In genomic region chr9:136689108-136689460, GRCh38 we compare ENCODE assay signal across 20 cellular contexts. TPM values are rescaled to one million over a fixed set of nuclear protein-coding genes. Genes with fewer than 3 reads are reported as not detected.
DNase-seq lines count a peak whose midpoint lies in the region; TF ChIP-seq lines count a peak whose summit lies in the region.
"Had no signal": no experiment of that assay in that cellular context is flagged by ENCODE, and none has a peak within 500 bp of the region (broad histone marks: within the 10 kb centered on the region; RNA-seq: fewer than 3 reads in every experiment).

No MANE protein-coding gene starts in this region.

- H3K4me3 ChIP-seq in BLaER1 treated with 17β-estradiol and CSF1 and Interleukin-3, amounts not matched to agents 10 nM and 100 nM, result no peak overlapping the region
- no peak overlapping the region for H3K4me3 ChIP-seq in esophagus squamous epithelium

- peaks cover 19 to 31% (median 26%) of the 10 kb centered on the region in 11 experiments; a peak in 21 of 22 replicates for H4K20me1 ChIP-seq in BLaER1 treated with 17β-estradiol and CSF1 and Interleukin-3, amounts not matched to agents 10 nM and 100 nM

- H3K9me3 Mint-ChIP-seq in IgD-negative memory B cell (no peaks in the 10 kb centered on the region), progenitor cell of endocrine pancreas (ENCODE audit: low read depth) (no peaks in the 10 kb centered on the region)
- H3K9me3 Mint-ChIP-seq: activated naive CD4-positive, alpha-beta T cell treated with anti-CD3 and anti-CD28 coated beads, Interleukin-2, amount 50 U/mL, for 72 hours; effector memory CD8-positive, alpha-beta T cell had no signal

- H3K27me3 ChIP-seq in BLaER1 treated with 17β-estradiol and CSF1 and Interleukin-3, amounts not matched to agents 10 nM and 100 nM, result peaks cover 0 to 7% (median 0%) of the 10 kb centered on the region in 11 experiments; a peak in 1 of 22 replicates
- H3K27me3 ChIP-seq in esophagus squamous epithelium, result no peaks in the 10 kb centered on the region

- DNase-seq in esophagus squamous epithelium (lab: John Stamatoyannopoulos, UW) (no peak), progenitor cell of endocrine pancreas (ENCODE audit: low spot score, unreplicated experiment) (no peak), NCI-H69 (lab: John Stamatoyannopoulos, UW) (no peak), NCI-H345 (lab: John Stamatoyannopoulos, UW) (no peak), epidermal melanocyte (ENCODE audit: insufficient read length, low spot score) (no peak), CD1c-positive myeloid dendritic cell (ENCODE audit: extremely low spot score) (no peak)
- DNase-seq: activated CD4-positive, alpha-beta T cell treated with anti-CD3 and anti-CD28 coated beads, Interleukin-2, amount 50 U/mL, for 4 hours; DMS 273 treated with DMSO at 0.1 percent for 48 hours; effector memory CD8-positive, alpha-beta T cell; GDM1; mesenchymal stem cell; NCI-H1092; NCI-H524; SHP77; stimulated activated CD4-positive, alpha-beta T cell treated with anti-CD3 and anti-CD28 coated beads, Interleukin-15, amount 100 ng/mL, for 24 hours had no signal

- TF ChIP-seq POLR2A in esophagus squamous epithelium (IDR thresholded peaks at IDR 0.05), result no peak

- H3K36me3 ChIP-seq in BLaER1 treated with 17β-estradiol and CSF1 and Interleukin-3, amounts not matched to agents 10 nM and 100 nM, result peaks cover 0 to 20% (median 0%) of the 10 kb centered on the region in 11 experiments; a peak in 10 of 22 replicates
- peaks cover 0 to 9% (median 0%) of the 10 kb centered on the region in 3 donors for H3K36me3 ChIP-seq in esophagus squamous epithelium

- TF ChIP-seq CTCF in esophagus squamous epithelium (IDR thresholded peaks at IDR 0.05), result no peak
- TF ChIP-seq CTCF in progenitor cell of endocrine pancreas (IDR thresholded peaks at IDR 0.05; ENCODE audit: unreplicated experiment), result no peak

- H3K27ac Mint-ChIP-seq in IgD-negative memory B cell (no peak overlapping the region), progenitor cell of endocrine pancreas (peak overlapping the region; percentile 37)
- H3K27ac Mint-ChIP-seq: activated naive CD4-positive, alpha-beta T cell treated with anti-CD3 and anti-CD28 coated beads, Interleukin-2, amount 50 U/mL, for 72 hours had no signal

- H3K9ac ChIP-seq in BLaER1 treated with 17β-estradiol and CSF1 and Interleukin-3, amounts not matched to agents 10 nM and 100 nM, result no peak overlapping the region

- no peak overlapping the region for H3K27ac ChIP-seq in BLaER1 treated with 17β-estradiol and CSF1 and Interleukin-3, amounts not matched to agents 10 nM and 100 nM
- peak overlapping the region in 3 of 4 donors; percentile 80 to 97 (median 94) for H3K27ac ChIP-seq in esophagus squamous epithelium

- H3K4me2 ChIP-seq in BLaER1 treated with 17β-estradiol and CSF1 and Interleukin-3, amounts not matched to agents 10 nM and 100 nM, result peak overlapping the region; percentile 3 to 99 (median 94); a peak in 13 of 22 replicates

- peak overlapping the region in 3 of 4 donors; percentile 50 to 82 (median 82) for H3K4me3 Mint-ChIP-seq in IgD-negative memory B cell
- no peak overlapping the region for H3K4me3 Mint-ChIP-seq in progenitor cell of endocrine pancreas (ENCODE audit: low read depth)

- WGBS in esophagus squamous epithelium, 2 donors, result 59% methylated on average over 3 of the region's 7 CpGs; no CpG with 5 or more reads in 1 of the 2 donors

- H3K27me3 Mint-ChIP-seq in IgD-negative memory B cell, result peaks cover 10% of the 10 kb centered on the region
- peaks cover 10% of the 10 kb centered on the region for H3K27me3 Mint-ChIP-seq in progenitor cell of endocrine pancreas

- intact Hi-C loops in esophagus squamous epithelium (cut with DNase I), result no loop called here

- H3K4me1 Mint-ChIP-seq in IgD-negative memory B cell (peaks cover 5 to 7% (median 7%) of the 10 kb centered on the region in 3 donors), progenitor cell of endocrine pancreas (ENCODE audit: low read depth) (peaks cover 14% of the 10 kb centered on the region)

- peaks cover 63 to 83% (median 76%) of the 10 kb centered on the region in 10 experiments for H3K4me1 ChIP-seq in BLaER1 treated with 17β-estradiol and CSF1 and Interleukin-3, amounts not matched to agents 10 nM and 100 nM
- peaks cover 33 to 90% (median 53%) of the 10 kb centered on the region in 3 donors for H3K4me1 ChIP-seq in esophagus squamous epithelium

- no peaks in the 10 kb centered on the region for H3K9me3 ChIP-seq in BLaER1 treated with 17β-estradiol and CSF1 and Interleukin-3, amounts not matched to agents 10 nM and 100 nM (replicated peaks in 1 of 11)
- H3K9me3 ChIP-seq in esophagus squamous epithelium, result no peaks in the 10 kb centered on the region

- H3K36me3 Mint-ChIP-seq in IgD-negative memory B cell (no peaks in the 10 kb centered on the region), progenitor cell of endocrine pancreas (ENCODE audit: insufficient read depth) (no peaks in the 10 kb centered on the region)
- H3K36me3 Mint-ChIP-seq: activated naive CD4-positive, alpha-beta T cell treated with anti-CD3 and anti-CD28 coated beads, Interleukin-2, amount 50 U/mL, for 72 hours had no signal

RNA-seq across cellular contexts. Expression of gene AGPAT2, which starts 1.8 kb away (rescaled TPM):
- polyA plus RNA-seq in IgD-negative memory B cell, result 42.0 TPM
- 10 to 100 TPM; 66.2 to 80.6 (median 75.8) TPM for total RNA-seq in esophagus squamous epithelium
- 27.7 and 28.0 TPM in 2 replicates for total RNA-seq in progenitor cell of endocrine pancreas

RNA-seq across cellular contexts. Expression of gene DIPK1B, which starts 23.3 kb away (rescaled TPM):
- 0.90 TPM for polyA plus RNA-seq in IgD-negative memory B cell
- total RNA-seq in esophagus squamous epithelium (1 to 10 TPM in 3 of 4 donors, under 1 TPM in 1; 0.48 to 6.3 (median 1.1) TPM), progenitor cell of endocrine pancreas (51.3 and 52.9 TPM in 2 replicates)

RNA-seq across cellular contexts. Expression of gene EGFL7, which starts 26.4 kb away (rescaled TPM):
- not detected for polyA plus RNA-seq in IgD-negative memory B cell
- total RNA-seq in esophagus squamous epithelium (10 to 100 TPM in 2 of 4 donors, 1 to 10 TPM in 2; 5.2 to 41.2 (median 21.2) TPM), progenitor cell of endocrine pancreas (13.5 and 16.3 TPM in 2 replicates)

RNA-seq across cellular contexts. Expression of gene LCN10, which starts 53.7 kb away (rescaled TPM):
- 68.0 TPM for polyA plus RNA-seq in IgD-negative memory B cell
- total RNA-seq in esophagus squamous epithelium (1 to 10 TPM in 3 of 4 donors, under 1 TPM in 1; 0.64 to 3.8 (median 2.2) TPM), progenitor cell of endocrine pancreas (0.42 TPM in 1 of 2 replicates, not detected in the other)
- total RNA-seq: fibroblast of lung had no signal
- polyA plus RNA-seq: fibroblast of lung had no signal

RNA-seq across cellular contexts. Expression of gene LCN6, which starts 59.2 kb away (rescaled TPM):
- not detected for polyA plus RNA-seq in IgD-negative memory B cell
- total RNA-seq in esophagus squamous epithelium (1 to 10 TPM in 2 of 4 donors, under 1 TPM in 1, not detected in 1; 0.82 to 6.7 (median 2.5) TPM), progenitor cell of endocrine pancreas (not detected in 2 replicates)
- total RNA-seq: activated naive CD4-positive, alpha-beta T cell treated with anti-CD3 and anti-CD28 coated beads, Interleukin-2, amount 50 U/mL, for 72 hours; fibroblast of lung; T-helper 1 cell treated with Interleukin-12 subunit alpha and Interleukin-12 subunit beta and Interleukin-4 antibody, amounts not matched to agents 30 ng/mL and 1 ng/mL, for 36 hours had no signal
- polyA plus RNA-seq: fibroblast of lung had no signal

Comparison
In these comparisons a context has a peak if more than half of its experiments do, and no peak if none do; other contexts are left out.
1. H3K27ac ChIP-seq: peak in esophagus squamous epithelium (3 of 4); none in BLaER1 treated with 17β-estradiol and CSF1 and Interleukin-3, amounts not matched to agents 10 nM and 100 nM (0 of 11).